ENCODE assay signal across 1 cellular context in the genomic region with DNA sequence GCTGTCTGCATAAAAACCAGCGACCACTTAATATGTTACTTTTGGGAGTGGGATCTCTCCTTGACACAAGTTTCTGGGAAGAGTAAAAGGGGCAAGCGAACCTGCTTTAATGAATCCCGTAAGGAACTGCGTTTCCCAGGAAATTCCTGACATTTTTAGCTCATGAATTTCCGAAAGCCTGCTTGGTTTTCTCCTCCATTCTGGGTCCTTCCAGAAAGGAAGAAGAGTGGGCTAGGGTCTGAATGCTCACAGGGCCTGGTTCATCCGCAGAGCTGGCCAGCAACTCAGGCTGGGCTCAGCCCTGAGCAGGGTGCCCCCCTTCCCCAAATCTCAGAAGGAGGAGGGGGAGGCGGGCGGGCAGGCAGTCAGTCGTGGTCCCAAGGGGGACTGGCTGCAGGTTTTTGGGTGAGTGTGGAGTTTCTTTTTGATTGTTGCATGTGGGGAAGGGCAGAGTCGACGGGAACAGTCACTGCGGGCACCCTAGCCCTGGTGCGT.
TF ChIP-seq lines count a peak whose summit lies in the region.

No MANE protein-coding gene starts in this region.

TF ChIP-seq in GM23338, 12 proteins besides CTCF, POLR2A, EP300 and RAD21 (continued from another document):
- TF ChIP-seq, protein P1, sequence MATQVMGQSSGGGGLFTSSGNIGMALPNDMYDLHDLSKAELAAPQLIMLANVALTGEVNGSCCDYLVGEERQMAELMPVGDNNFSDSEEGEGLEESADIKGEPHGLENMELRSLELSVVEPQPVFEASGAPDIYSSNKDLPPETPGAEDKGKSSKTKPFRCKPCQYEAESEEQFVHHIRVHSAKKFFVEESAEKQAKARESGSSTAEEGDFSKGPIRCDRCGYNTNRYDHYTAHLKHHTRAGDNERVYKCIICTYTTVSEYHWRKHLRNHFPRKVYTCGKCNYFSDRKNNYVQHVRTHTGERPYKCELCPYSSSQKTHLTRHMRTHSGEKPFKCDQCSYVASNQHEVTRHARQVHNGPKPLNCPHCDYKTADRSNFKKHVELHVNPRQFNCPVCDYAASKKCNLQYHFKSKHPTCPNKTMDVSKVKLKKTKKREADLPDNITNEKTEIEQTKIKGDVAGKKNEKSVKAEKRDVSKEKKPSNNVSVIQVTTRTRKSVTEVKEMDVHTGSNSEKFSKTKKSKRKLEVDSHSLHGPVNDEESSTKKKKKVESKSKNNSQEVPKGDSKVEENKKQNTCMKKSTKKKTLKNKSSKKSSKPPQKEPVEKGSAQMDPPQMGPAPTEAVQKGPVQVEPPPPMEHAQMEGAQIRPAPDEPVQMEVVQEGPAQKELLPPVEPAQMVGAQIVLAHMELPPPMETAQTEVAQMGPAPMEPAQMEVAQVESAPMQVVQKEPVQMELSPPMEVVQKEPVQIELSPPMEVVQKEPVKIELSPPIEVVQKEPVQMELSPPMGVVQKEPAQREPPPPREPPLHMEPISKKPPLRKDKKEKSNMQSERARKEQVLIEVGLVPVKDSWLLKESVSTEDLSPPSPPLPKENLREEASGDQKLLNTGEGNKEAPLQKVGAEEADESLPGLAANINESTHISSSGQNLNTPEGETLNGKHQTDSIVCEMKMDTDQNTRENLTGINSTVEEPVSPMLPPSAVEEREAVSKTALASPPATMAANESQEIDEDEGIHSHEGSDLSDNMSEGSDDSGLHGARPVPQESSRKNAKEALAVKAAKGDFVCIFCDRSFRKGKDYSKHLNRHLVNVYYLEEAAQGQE (IDR thresholded peaks at IDR 0.05; ENCODE audit: unreplicated experiment): no peak
- TF ChIP-seq EZH2phosphoT487 (IDR thresholded peaks at IDR 0.05; ENCODE audit: unreplicated experiment) (no peak), EZH2 (IDR thresholded peaks at IDR 0.05; ENCODE audit: low read depth, unreplicated experiment) (peak; percentile 55), ZNF331 (CRISPR knock-in tag; IDR thresholded peaks at IDR 0.05; ENCODE audit: low read depth) (no peak)
- TF ChIP-seq, protein P2, sequence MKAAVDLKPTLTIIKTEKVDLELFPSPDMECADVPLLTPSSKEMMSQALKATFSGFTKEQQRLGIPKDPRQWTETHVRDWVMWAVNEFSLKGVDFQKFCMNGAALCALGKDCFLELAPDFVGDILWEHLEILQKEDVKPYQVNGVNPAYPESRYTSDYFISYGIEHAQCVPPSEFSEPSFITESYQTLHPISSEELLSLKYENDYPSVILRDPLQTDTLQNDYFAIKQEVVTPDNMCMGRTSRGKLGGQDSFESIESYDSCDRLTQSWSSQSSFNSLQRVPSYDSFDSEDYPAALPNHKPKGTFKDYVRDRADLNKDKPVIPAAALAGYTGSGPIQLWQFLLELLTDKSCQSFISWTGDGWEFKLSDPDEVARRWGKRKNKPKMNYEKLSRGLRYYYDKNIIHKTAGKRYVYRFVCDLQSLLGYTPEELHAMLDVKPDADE (IDR thresholded peaks at IDR 0.05): 0 out of 2 replicates have a peak, but pooled peaks have one; percentile 27
